2 cellular contexts compared by ENCODE assay signal in genomic region chr15:43547539-43547938, GRCh38.
TF ChIP-seq lines count a peak whose summit lies in the region.

No MANE protein-coding gene starts in this region.

TF ChIP-seq in HEK293, 187 proteins besides CTCF, POLR2A, EP300 and RAD21:
- TF ChIP-seq ZNF585B (tag by site-specific recombination; IDR thresholded peaks at IDR 0.05) = no peak
- TF ChIP-seq, protein P1, sequence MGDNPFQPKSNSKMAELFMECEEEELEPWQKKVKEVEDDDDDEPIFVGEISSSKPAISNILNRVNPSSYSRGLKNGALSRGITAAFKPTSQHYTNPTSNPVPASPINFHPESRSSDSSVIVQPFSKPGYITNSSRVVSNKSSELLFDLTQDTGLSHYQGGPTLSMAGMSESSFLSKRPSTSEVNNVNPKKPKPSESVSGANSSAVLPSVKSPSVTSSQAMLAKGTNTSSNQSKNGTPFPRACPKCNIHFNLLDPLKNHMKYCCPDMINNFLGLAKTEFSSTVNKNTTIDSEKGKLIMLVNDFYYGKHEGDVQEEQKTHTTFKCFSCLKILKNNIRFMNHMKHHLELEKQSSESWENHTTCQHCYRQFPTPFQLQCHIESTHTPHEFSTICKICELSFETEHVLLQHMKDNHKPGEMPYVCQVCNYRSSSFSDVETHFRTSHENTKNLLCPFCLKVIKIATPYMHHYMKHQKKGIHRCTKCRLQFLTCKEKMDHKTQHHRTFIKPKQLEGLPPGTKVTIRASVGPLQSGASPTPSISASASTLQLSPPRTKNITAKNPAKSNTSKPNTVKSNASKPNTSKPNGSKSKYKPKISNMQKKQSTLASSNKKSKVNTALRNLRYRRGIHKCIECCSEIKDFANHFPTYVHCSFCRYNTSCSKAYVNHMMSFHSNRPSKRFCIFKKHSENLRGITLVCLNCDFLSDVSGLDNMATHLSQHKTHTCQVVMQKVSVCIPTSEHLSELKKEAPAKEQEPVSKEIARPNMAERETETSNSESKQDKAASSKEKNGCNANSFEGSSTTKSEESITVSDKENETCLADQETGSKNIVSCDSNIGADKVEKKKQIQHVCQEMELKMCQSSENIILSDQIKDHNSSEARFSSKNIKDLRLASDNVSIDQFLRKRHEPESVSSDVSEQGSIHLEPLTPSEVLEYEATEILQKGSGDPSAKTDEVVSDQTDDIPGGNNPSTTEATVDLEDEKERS (tag by site-specific recombination; IDR thresholded peaks at IDR 0.05) = peak; percentile 58; the same call in 1 of the 2 replicates
TF ChIP-seq in HEK293: peak in this region for 1.

TF ChIP-seq in K562, 482 proteins besides CTCF, POLR2A, EP300 and RAD21:
- TF ChIP-seq TFAM (CRISPR knock-in tag; conservative IDR thresholded peaks at IDR 0.05) = no peak
- TF ChIP-seq BMI1 (IDR thresholded peaks at IDR 0.05; ENCODE audit: low read length) = no peak
- no peak for TF ChIP-seq ZNF174 (CRISPR knock-in tag; IDR thresholded peaks at IDR 0.05)
- TF ChIP-seq ZNF830 (CRISPR knock-in tag; IDR thresholded peaks at IDR 0.05) = no peak
- TF ChIP-seq, protein P2, sequence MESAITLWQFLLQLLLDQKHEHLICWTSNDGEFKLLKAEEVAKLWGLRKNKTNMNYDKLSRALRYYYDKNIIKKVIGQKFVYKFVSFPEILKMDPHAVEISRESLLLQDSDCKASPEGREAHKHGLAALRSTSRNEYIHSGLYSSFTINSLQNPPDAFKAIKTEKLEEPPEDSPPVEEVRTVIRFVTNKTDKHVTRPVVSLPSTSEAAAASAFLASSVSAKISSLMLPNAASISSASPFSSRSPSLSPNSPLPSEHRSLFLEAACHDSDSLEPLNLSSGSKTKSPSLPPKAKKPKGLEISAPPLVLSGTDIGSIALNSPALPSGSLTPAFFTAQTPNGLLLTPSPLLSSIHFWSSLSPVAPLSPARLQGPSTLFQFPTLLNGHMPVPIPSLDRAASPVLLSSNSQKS (CRISPR knock-in tag; IDR thresholded peaks at IDR 0.05) = no peak
- TF ChIP-seq, protein P3, sequence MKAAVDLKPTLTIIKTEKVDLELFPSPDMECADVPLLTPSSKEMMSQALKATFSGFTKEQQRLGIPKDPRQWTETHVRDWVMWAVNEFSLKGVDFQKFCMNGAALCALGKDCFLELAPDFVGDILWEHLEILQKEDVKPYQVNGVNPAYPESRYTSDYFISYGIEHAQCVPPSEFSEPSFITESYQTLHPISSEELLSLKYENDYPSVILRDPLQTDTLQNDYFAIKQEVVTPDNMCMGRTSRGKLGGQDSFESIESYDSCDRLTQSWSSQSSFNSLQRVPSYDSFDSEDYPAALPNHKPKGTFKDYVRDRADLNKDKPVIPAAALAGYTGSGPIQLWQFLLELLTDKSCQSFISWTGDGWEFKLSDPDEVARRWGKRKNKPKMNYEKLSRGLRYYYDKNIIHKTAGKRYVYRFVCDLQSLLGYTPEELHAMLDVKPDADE (conservative IDR thresholded peaks at IDR 0.05; ENCODE audit: control insufficient read depth, low read depth, low read length) = no peak
- peak; percentile 79 for TF ChIP-seq RBM25 (IDR thresholded peaks at IDR 0.05; ENCODE audit: low read depth, low read length, severe bottlenecking)
- TF ChIP-seq ZNF124 (CRISPR knock-in tag; IDR thresholded peaks at IDR 0.05) = no peak
